1 cellular context compared by ENCODE assay signal in genomic region chr16:71883849-71884638, GRCh38.
TF ChIP-seq lines count a peak whose summit lies in the region.

Gene ZNF821, minus strand, starts transcription at chr16:71884182. Its CDS starts 4,236 bp downstream, at chr16:71879946.

TF ChIP-seq in HepG2, 621 proteins besides CTCF, POLR2A, EP300 and RAD21 (continued from another document):
- TF ChIP-seq ZNF260 (CRISPR knock-in tag; IDR thresholded peaks at IDR 0.05; ENCODE audit: borderline replicate concordance, low read depth), result no peak
- 0 out of 2 replicates have a peak, but pooled peaks have one; percentile 12 for TF ChIP-seq PPARG (CRISPR knock-in tag; conservative IDR thresholded peaks at IDR 0.05)
- peak; percentile 29; the same call in 1 of the 2 replicates for TF ChIP-seq ZNF263 (CRISPR knock-in tag; IDR thresholded peaks at IDR 0.05)
- 0 out of 2 replicates have a peak, but pooled peaks have one; percentile 28 for TF ChIP-seq MIER2 (CRISPR knock-in tag; IDR thresholded peaks at IDR 0.05)
- TF ChIP-seq CCDC6 (CRISPR knock-in tag; IDR thresholded peaks at IDR 0.05), result peak; percentile 20; the same call in 1 of the 2 replicates
- peak; percentile 78 for TF ChIP-seq MEIS1 (CRISPR knock-in tag; IDR thresholded peaks at IDR 0.05; ENCODE audit: borderline replicate concordance)
- TF ChIP-seq HES4 (CRISPR knock-in tag; IDR thresholded peaks at IDR 0.05; ENCODE audit: borderline replicate concordance), result no peak
- TF ChIP-seq SRY (CRISPR knock-in tag; IDR thresholded peaks at IDR 0.05), result 0 out of 2 replicates have a peak, but pooled peaks have one; percentile 21
- peak; percentile 60; the same call in 1 of the 2 replicates for TF ChIP-seq ZNF501 (CRISPR knock-in tag; IDR thresholded peaks at IDR 0.05)
- peak; percentile 95 for TF ChIP-seq ZNF777 (CRISPR knock-in tag; IDR thresholded peaks at IDR 0.05)
- TF ChIP-seq YEATS2 (CRISPR knock-in tag; IDR thresholded peaks at IDR 0.05; ENCODE audit: borderline replicate concordance), result no peak
- TF ChIP-seq GLI4 (CRISPR knock-in tag; IDR thresholded peaks at IDR 0.05; ENCODE audit: borderline replicate concordance), result peak; percentile 56; the same call in 1 of the 2 replicates
- TF ChIP-seq ZNF234 (CRISPR knock-in tag; conservative IDR thresholded peaks at IDR 0.05), result no peak
- TF ChIP-seq ZNF770 (CRISPR knock-in tag; IDR thresholded peaks at IDR 0.05), result peak; percentile 66; the same call in 1 of the 2 replicates
- no peak for TF ChIP-seq RFX1 (IDR thresholded peaks at IDR 0.05)
- peak; percentile 91; the same call in 1 of the 2 replicates for TF ChIP-seq ZBTB8A (CRISPR knock-in tag; IDR thresholded peaks at IDR 0.05; ENCODE audit: borderline replicate concordance, low read depth)
- 0 out of 2 replicates have a peak, but pooled peaks have one; percentile 40 for TF ChIP-seq DMAP1 (CRISPR knock-in tag; IDR thresholded peaks at IDR 0.05)
- peak; percentile 94 for TF ChIP-seq RBM39 (IDR thresholded peaks at IDR 0.05; ENCODE audit: low read depth, low read length, poor library complexity, severe bottlenecking)
- TF ChIP-seq ATRX (CRISPR knock-in tag; IDR thresholded peaks at IDR 0.05; ENCODE audit: borderline replicate concordance), result no peak
- TF ChIP-seq DNMT1 (CRISPR knock-in tag; IDR thresholded peaks at IDR 0.05), result peak; percentile 63; the same call in 1 of the 2 replicates
- TF ChIP-seq EHMT2 (IDR thresholded peaks at IDR 0.05; ENCODE audit: borderline replicate concordance, low read depth, low read length), result no peak
- no peak for TF ChIP-seq FLYWCH1 (CRISPR knock-in tag; IDR thresholded peaks at IDR 0.05)
- TF ChIP-seq ZNF343 (CRISPR knock-in tag; IDR thresholded peaks at IDR 0.05), result peak; percentile 69; the same call in 1 of the 2 replicates
- TF ChIP-seq PHF5A (CRISPR knock-in tag; IDR thresholded peaks at IDR 0.05; ENCODE audit: low read depth, unreplicated experiment), result no peak
- peak; percentile 40 for TF ChIP-seq JUN (CRISPR knock-in tag; IDR thresholded peaks at IDR 0.05)
- no peak for TF ChIP-seq ZNF264 (CRISPR knock-in tag; IDR thresholded peaks at IDR 0.05)
- TF ChIP-seq ADNP (CRISPR knock-in tag; IDR thresholded peaks at IDR 0.05), result no peak
- no peak for TF ChIP-seq ZNF33A (CRISPR knock-in tag; IDR thresholded peaks at IDR 0.05; ENCODE audit: borderline replicate concordance)
- TF ChIP-seq HNRNPH1 (optimal IDR thresholded peaks at IDR 0.05; ENCODE audit: low read depth, low read length), result no peak
- no peak for TF ChIP-seq ZMAT5 (CRISPR knock-in tag; IDR thresholded peaks at IDR 0.05; ENCODE audit: borderline replicate concordance, low read depth)
- TF ChIP-seq KLF6 (CRISPR knock-in tag; IDR thresholded peaks at IDR 0.05), result peak; percentile 46; the same call in 1 of the 2 replicates
- peak; percentile 45; the same call in 1 of the 2 replicates for TF ChIP-seq ZNF766 (CRISPR knock-in tag; IDR thresholded peaks at IDR 0.05; ENCODE audit: borderline replicate concordance)
- TF ChIP-seq MYPOP (CRISPR knock-in tag; IDR thresholded peaks at IDR 0.05), result 0 out of 2 replicates have a peak, but pooled peaks have one; percentile 13
- TF ChIP-seq ZNF784 (CRISPR knock-in tag; IDR thresholded peaks at IDR 0.05; ENCODE audit: borderline replicate concordance), result peak; percentile 39; the same call in 1 of the 2 replicates
- peak; percentile 91 for TF ChIP-seq ZSCAN22 (CRISPR knock-in tag; IDR thresholded peaks at IDR 0.05)
- 0 out of 2 replicates have a peak, but pooled peaks have one; percentile 74 for TF ChIP-seq NFKB2 (CRISPR knock-in tag; IDR thresholded peaks at IDR 0.05; ENCODE audit: borderline replicate concordance)
- TF ChIP-seq ZNF644 (CRISPR knock-in tag; IDR thresholded peaks at IDR 0.05; ENCODE audit: low read depth), result no peak
- 0 out of 2 replicates have a peak, but pooled peaks have one; percentile 13 for TF ChIP-seq ZBTB42 (CRISPR knock-in tag; IDR thresholded peaks at IDR 0.05)
- peak; percentile 37; the same call in 1 of the 2 replicates for TF ChIP-seq PRMT3 (CRISPR knock-in tag; IDR thresholded peaks at IDR 0.05; ENCODE audit: borderline replicate concordance, low read depth)
- TF ChIP-seq ZNF12 (CRISPR knock-in tag; IDR thresholded peaks at IDR 0.05), result no peak
TF ChIP-seq in HepG2: peak in this region for 176.
